ENCODE assay signal across 1 cellular context in the genomic region with DNA sequence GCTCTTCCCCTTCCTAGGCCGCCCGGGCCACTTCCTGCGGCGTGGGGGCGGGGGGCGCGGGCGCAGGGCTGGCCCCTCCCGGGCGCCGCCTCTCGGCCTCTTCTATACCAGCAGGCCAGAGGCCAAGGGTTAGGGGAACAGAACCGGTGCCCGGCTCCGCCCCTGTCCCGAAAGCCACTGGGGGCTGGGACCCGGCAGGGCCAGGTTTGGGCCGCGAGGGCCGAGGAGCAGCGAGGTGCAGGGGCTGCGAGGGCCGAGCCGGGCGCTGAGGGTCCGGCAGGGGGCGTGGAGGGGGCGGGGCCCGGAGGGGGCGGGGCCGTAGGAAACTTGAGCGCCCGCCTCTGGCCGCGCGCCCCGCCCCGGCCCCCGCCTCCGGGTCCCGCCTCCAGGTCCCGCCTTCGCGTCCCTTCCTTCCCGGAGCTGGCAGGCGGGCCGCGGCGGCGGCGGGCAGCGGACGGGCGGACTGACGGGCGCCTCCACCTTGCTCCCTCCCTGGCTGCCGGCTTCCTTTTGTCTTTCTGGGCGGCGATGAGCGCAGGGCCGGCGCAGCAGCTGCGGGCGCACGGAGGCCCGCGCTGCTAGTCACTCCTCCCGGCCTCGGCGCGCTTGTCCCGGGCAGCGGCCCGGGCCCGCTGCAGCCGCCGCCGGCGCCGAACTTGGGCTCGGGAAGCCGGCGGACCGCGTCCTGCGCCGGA.
TF ChIP-seq lines count a peak whose summit lies in the region.

A gene (plus strand): TSS at position 426 of the 695 bp plus-strand sequence. CDS start 116,854 bp downstream, outside the sequence.

TF ChIP-seq in HepG2, 621 proteins besides CTCF, POLR2A, EP300 and RAD21 (continued from another document and continues in another):
- TF ChIP-seq, protein P1, sequence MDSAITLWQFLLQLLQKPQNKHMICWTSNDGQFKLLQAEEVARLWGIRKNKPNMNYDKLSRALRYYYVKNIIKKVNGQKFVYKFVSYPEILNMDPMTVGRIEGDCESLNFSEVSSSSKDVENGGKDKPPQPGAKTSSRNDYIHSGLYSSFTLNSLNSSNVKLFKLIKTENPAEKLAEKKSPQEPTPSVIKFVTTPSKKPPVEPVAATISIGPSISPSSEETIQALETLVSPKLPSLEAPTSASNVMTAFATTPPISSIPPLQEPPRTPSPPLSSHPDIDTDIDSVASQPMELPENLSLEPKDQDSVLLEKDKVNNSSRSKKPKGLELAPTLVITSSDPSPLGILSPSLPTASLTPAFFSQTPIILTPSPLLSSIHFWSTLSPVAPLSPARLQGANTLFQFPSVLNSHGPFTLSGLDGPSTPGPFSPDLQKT (CRISPR knock-in tag; IDR thresholded peaks at IDR 0.05; ENCODE audit: borderline replicate concordance): no peak
- TF ChIP-seq, protein P2, sequence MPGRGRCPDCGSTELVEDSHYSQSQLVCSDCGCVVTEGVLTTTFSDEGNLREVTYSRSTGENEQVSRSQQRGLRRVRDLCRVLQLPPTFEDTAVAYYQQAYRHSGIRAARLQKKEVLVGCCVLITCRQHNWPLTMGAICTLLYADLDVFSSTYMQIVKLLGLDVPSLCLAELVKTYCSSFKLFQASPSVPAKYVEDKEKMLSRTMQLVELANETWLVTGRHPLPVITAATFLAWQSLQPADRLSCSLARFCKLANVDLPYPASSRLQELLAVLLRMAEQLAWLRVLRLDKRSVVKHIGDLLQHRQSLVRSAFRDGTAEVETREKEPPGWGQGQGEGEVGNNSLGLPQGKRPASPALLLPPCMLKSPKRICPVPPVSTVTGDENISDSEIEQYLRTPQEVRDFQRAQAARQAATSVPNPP (CRISPR knock-in tag; IDR thresholded peaks at IDR 0.05): 0 out of 2 replicates have a peak, but pooled peaks have one; percentile 58
- TF ChIP-seq ZMAT3 (CRISPR knock-in tag; conservative IDR thresholded peaks at IDR 0.05) (peak; percentile 46), BORCS8-MEF2B (CRISPR knock-in tag; IDR thresholded peaks at IDR 0.05) (peak; percentile 91), ONECUT2 (CRISPR knock-in tag; IDR thresholded peaks at IDR 0.05) (no peak), SKI (IDR thresholded peaks at IDR 0.05; ENCODE audit: partially characterized antibody) (peak; percentile 27), ZNF260 (CRISPR knock-in tag; IDR thresholded peaks at IDR 0.05; ENCODE audit: borderline replicate concordance, low read depth) (no peak; the same call in 1 of the 2 replicates), SMC3 (IDR thresholded peaks at IDR 0.05; ENCODE audit: low read length) (peak; percentile 29; the same call in 1 of the 2 replicates), MBNL3 (CRISPR knock-in tag; conservative IDR thresholded peaks at IDR 0.05) (no peak), NFIC (IDR thresholded peaks at IDR 0.05; ENCODE audit: low read length) (no peak), ISL2 (CRISPR knock-in tag; IDR thresholded peaks at IDR 0.05) (peak; percentile 80; the same call in 1 of the 2 replicates), ZNF629 (CRISPR knock-in tag; conservative IDR thresholded peaks at IDR 0.05) (0 out of 2 replicates have a peak, but pooled peaks have one; percentile 18), KAT7 (CRISPR knock-in tag; IDR thresholded peaks at IDR 0.05; ENCODE audit: borderline replicate concordance) (no peak; the same call in 1 of the 2 replicates), SPEN (CRISPR knock-in tag; IDR thresholded peaks at IDR 0.05; ENCODE audit: low read depth) (peak; percentile 86), ZNF749 (CRISPR knock-in tag; IDR thresholded peaks at IDR 0.05; ENCODE audit: borderline replicate concordance) (no peak), TBL1XR1 (IDR thresholded peaks at IDR 0.05; ENCODE audit: borderline replicate concordance, low read length, partially characterized antibody) (no peak), ZNF660 (CRISPR knock-in tag; IDR thresholded peaks at IDR 0.05; ENCODE audit: borderline replicate concordance, low read depth) (no peak), ZNF136 (CRISPR knock-in tag; IDR thresholded peaks at IDR 0.05; ENCODE audit: low read depth) (no peak), FOSL2 (CRISPR knock-in tag; IDR thresholded peaks at IDR 0.05) (0 out of 2 replicates have a peak, but pooled peaks have one; percentile 29)
- TF ChIP-seq, protein P3, sequence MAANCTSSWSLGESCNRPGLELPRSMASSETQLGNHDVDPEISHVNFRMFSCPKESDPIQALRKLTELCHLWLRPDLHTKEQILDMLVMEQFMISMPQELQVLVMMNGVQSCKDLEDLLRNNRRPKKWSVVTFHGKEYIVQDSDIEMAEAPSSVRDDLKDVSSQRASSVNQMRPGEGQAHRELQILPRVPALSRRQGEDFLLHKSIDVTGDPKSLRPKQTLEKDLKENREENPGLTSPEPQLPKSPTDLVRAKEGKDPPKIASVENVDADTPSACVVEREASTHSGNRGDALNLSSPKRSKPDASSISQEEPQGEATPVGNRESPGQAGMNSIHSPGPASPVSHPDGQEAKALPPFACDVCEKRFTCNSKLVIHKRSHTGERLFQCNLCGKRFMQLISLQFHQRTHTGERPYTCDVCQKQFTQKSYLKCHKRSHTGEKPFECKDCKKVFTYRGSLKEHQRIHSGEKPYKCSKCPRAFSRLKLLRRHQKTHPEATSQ (CRISPR knock-in tag; IDR thresholded peaks at IDR 0.05; ENCODE audit: borderline replicate concordance): peak; percentile 91; the same call in 1 of the 2 replicates
- TF ChIP-seq, protein P4, sequence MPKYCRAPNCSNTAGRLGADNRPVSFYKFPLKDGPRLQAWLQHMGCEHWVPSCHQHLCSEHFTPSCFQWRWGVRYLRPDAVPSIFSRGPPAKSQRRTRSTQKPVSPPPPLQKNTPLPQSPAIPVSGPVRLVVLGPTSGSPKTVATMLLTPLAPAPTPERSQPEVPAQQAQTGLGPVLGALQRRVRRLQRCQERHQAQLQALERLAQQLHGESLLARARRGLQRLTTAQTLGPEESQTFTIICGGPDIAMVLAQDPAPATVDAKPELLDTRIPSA (CRISPR knock-in tag; IDR thresholded peaks at IDR 0.05; ENCODE audit: borderline replicate concordance): no peak
- TF ChIP-seq, protein P5, sequence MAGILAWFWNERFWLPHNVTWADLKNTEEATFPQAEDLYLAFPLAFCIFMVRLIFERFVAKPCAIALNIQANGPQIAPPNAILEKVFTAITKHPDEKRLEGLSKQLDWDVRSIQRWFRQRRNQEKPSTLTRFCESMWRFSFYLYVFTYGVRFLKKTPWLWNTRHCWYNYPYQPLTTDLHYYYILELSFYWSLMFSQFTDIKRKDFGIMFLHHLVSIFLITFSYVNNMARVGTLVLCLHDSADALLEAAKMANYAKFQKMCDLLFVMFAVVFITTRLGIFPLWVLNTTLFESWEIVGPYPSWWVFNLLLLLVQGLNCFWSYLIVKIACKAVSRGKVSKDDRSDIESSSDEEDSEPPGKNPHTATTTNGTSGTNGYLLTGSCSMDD (CRISPR knock-in tag; IDR thresholded peaks at IDR 0.05): no peak
- TF ChIP-seq, protein P6, sequence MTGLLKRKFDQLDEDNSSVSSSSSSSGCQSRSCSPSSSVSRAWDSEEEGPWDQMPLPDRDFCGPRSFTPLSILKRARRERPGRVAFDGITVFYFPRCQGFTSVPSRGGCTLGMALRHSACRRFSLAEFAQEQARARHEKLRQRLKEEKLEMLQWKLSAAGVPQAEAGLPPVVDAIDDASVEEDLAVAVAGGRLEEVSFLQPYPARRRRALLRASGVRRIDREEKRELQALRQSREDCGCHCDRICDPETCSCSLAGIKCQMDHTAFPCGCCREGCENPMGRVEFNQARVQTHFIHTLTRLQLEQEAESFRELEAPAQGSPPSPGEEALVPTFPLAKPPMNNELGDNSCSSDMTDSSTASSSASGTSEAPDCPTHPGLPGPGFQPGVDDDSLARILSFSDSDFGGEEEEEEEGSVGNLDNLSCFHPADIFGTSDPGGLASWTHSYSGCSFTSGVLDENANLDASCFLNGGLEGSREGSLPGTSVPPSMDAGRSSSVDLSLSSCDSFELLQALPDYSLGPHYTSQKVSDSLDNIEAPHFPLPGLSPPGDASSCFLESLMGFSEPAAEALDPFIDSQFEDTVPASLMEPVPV (CRISPR knock-in tag; IDR thresholded peaks at IDR 0.05): peak; percentile 85
- TF ChIP-seq, protein P7, sequence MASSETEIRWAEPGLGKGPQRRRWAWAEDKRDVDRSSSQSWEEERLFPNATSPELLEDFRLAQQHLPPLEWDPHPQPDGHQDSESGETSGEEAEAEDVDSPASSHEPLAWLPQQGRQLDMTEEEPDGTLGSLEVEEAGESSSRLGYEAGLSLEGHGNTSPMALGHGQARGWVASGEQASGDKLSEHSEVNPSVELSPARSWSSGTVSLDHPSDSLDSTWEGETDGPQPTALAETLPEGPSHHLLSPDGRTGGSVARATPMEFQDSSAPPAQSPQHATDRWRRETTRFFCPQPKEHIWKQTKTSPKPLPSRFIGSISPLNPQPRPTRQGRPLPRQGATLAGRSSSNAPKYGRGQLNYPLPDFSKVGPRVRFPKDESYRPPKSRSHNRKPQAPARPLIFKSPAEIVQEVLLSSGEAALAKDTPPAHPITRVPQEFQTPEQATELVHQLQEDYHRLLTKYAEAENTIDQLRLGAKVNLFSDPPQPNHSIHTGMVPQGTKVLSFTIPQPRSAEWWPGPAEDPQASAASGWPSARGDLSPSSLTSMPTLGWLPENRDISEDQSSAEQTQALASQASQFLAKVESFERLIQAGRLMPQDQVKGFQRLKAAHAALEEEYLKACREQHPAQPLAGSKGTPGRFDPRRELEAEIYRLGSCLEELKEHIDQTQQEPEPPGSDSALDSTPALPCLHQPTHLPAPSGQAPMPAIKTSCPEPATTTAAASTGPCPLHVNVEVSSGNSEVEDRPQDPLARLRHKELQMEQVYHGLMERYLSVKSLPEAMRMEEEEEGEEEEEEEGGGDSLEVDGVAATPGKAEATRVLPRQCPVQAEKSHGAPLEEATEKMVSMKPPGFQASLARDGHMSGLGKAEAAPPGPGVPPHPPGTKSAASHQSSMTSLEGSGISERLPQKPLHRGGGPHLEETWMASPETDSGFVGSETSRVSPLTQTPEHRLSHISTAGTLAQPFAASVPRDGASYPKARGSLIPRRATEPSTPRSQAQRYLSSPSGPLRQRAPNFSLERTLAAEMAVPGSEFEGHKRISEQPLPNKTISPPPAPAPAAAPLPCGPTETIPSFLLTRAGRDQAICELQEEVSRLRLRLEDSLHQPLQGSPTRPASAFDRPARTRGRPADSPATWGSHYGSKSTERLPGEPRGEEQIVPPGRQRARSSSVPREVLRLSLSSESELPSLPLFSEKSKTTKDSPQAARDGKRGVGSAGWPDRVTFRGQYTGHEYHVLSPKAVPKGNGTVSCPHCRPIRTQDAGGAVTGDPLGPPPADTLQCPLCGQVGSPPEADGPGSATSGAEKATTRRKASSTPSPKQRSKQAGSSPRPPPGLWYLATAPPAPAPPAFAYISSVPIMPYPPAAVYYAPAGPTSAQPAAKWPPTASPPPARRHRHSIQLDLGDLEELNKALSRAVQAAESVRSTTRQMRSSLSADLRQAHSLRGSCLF (CRISPR knock-in tag; IDR thresholded peaks at IDR 0.05; ENCODE audit: borderline replicate concordance): no peak
- TF ChIP-seq, protein P8, sequence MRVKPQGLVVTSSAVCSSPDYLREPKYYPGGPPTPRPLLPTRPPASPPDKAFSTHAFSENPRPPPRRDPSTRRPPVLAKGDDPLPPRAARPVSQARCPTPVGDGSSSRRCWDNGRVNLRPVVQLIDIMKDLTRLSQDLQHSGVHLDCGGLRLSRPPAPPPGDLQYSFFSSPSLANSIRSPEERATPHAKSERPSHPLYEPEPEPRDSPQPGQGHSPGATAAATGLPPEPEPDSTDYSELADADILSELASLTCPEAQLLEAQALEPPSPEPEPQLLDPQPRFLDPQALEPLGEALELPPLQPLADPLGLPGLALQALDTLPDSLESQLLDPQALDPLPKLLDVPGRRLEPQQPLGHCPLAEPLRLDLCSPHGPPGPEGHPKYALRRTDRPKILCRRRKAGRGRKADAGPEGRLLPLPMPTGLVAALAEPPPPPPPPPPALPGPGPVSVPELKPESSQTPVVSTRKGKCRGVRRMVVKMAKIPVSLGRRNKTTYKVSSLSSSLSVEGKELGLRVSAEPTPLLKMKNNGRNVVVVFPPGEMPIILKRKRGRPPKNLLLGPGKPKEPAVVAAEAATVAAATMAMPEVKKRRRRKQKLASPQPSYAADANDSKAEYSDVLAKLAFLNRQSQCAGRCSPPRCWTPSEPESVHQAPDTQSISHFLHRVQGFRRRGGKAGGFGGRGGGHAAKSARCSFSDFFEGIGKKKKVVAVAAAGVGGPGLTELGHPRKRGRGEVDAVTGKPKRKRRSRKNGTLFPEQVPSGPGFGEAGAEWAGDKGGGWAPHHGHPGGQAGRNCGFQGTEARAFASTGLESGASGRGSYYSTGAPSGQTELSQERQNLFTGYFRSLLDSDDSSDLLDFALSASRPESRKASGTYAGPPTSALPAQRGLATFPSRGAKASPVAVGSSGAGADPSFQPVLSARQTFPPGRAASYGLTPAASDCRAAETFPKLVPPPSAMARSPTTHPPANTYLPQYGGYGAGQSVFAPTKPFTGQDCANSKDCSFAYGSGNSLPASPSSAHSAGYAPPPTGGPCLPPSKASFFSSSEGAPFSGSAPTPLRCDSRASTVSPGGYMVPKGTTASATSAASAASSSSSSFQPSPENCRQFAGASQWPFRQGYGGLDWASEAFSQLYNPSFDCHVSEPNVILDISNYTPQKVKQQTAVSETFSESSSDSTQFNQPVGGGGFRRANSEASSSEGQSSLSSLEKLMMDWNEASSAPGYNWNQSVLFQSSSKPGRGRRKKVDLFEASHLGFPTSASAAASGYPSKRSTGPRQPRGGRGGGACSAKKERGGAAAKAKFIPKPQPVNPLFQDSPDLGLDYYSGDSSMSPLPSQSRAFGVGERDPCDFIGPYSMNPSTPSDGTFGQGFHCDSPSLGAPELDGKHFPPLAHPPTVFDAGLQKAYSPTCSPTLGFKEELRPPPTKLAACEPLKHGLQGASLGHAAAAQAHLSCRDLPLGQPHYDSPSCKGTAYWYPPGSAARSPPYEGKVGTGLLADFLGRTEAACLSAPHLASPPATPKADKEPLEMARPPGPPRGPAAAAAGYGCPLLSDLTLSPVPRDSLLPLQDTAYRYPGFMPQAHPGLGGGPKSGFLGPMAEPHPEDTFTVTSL (CRISPR knock-in tag; IDR thresholded peaks at IDR 0.05; ENCODE audit: borderline replicate concordance): no peak
- TF ChIP-seq, protein P9, sequence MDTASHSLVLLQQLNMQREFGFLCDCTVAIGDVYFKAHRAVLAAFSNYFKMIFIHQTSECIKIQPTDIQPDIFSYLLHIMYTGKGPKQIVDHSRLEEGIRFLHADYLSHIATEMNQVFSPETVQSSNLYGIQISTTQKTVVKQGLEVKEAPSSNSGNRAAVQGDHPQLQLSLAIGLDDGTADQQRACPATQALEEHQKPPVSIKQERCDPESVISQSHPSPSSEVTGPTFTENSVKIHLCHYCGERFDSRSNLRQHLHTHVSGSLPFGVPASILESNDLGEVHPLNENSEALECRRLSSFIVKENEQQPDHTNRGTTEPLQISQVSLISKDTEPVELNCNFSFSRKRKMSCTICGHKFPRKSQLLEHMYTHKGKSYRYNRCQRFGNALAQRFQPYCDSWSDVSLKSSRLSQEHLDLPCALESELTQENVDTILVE (CRISPR knock-in tag; IDR thresholded peaks at IDR 0.05): no peak; the same call in 1 of the 2 replicates
- TF ChIP-seq, protein P10, sequence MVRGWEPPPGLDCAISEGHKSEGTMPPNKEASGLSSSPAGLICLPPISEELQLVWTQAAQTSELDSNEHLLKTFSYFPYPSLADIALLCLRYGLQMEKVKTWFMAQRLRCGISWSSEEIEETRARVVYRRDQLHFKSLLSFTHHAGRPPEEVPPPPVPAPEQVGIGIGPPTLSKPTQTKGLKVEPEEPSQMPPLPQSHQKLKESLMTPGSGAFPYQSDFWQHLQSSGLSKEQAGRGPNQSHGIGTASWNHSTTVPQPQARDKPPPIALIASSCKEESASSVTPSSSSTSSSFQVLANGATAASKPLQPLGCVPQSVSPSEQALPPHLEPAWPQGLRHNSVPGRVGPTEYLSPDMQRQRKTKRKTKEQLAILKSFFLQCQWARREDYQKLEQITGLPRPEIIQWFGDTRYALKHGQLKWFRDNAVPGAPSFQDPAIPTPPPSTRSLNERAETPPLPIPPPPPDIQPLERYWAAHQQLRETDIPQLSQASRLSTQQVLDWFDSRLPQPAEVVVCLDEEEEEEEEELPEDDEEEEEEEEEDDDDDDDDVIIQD (CRISPR knock-in tag; IDR thresholded peaks at IDR 0.05; ENCODE audit: low read depth): peak; percentile 58; the same call in 1 of the 2 replicates
- TF ChIP-seq, protein P11, sequence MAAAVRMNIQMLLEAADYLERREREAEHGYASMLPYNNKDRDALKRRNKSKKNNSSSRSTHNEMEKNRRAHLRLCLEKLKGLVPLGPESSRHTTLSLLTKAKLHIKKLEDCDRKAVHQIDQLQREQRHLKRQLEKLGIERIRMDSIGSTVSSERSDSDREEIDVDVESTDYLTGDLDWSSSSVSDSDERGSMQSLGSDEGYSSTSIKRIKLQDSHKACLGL (CRISPR knock-in tag; IDR thresholded peaks at IDR 0.05): no peak; the same call in 1 of the 2 replicates
